Comparison of ENCODE assay signal across 1 cellular context in the genomic region with DNA sequence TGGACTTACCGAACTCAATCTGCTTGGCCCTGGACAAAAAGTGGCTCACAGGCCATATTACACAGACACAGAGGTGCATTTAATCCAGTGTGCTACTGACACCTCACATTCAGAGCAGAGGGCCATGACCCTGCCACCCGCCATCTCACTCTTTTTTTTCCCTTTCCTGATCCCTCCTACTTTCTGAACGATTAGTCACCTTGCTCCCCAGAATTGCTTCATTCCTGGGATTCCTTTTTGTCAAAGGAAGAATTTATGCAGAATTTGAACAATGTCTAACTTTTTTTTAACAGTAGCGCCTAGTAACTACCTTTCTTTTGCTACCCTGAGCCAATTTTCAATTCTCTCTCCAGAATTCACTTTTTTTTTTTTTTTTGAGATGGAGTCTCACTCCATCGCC.
TF ChIP-seq lines count a peak whose summit lies in the region.

No MANE protein-coding gene starts in this region.

TF ChIP-seq in HepG2, 621 proteins besides CTCF, POLR2A, EP300 and RAD21 (continued from another document and continues in another):
- TF ChIP-seq RARA (CRISPR knock-in tag; IDR thresholded peaks at IDR 0.05) = peak; percentile 88
- TF ChIP-seq GATAD2A (CRISPR knock-in tag; IDR thresholded peaks at IDR 0.05) = 0 out of 2 replicates have a peak, but pooled peaks have one; percentile 12
- no peak for TF ChIP-seq SOX13 (IDR thresholded peaks at IDR 0.05)
- peak in 1 of 2 experiments; percentile 64; a peak in 1 of 4 replicates for TF ChIP-seq SOX13 (CRISPR knock-in tag; conservative IDR thresholded peaks at IDR 0.05 in 1 of 2, IDR thresholded peaks at IDR 0.05 in 1 of 2)
- TF ChIP-seq ATF3 (CRISPR knock-in tag; IDR thresholded peaks at IDR 0.05) = peak; percentile 40; the same call in 1 of the 2 replicates
- no peak for TF ChIP-seq SNAI1 (CRISPR knock-in tag; IDR thresholded peaks at IDR 0.05; ENCODE audit: borderline replicate concordance)
- no peak for TF ChIP-seq ZNF841 (CRISPR knock-in tag; IDR thresholded peaks at IDR 0.05; ENCODE audit: borderline replicate concordance)
- TF ChIP-seq CEBPG (CRISPR knock-in tag; IDR thresholded peaks at IDR 0.05) = peak; percentile 72
- 0 out of 2 replicates have a peak, but pooled peaks have one; percentile 44 for TF ChIP-seq NR2F2 (IDR thresholded peaks at IDR 0.05; ENCODE audit: borderline replicate concordance, low read depth)
- TF ChIP-seq U2AF2 (IDR thresholded peaks at IDR 0.05; ENCODE audit: low read depth, low read length) = no peak
- TF ChIP-seq HMG20A (CRISPR knock-in tag; IDR thresholded peaks at IDR 0.05; ENCODE audit: borderline replicate concordance) = 0 out of 2 replicates have a peak, but pooled peaks have one; percentile 14
- no peak for TF ChIP-seq ZNF3 (CRISPR knock-in tag; IDR thresholded peaks at IDR 0.05)
- no peak for TF ChIP-seq AFF4 (CRISPR knock-in tag; IDR thresholded peaks at IDR 0.05)
- TF ChIP-seq, protein P1, sequence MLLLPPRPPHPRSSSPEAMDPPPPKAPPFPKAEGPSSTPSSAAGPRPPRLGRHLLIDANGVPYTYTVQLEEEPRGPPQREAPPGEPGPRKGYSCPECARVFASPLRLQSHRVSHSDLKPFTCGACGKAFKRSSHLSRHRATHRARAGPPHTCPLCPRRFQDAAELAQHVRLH (CRISPR knock-in tag; IDR thresholded peaks at IDR 0.05; ENCODE audit: borderline replicate concordance, low read depth) = no peak
- TF ChIP-seq ZNF660 (CRISPR knock-in tag; IDR thresholded peaks at IDR 0.05; ENCODE audit: borderline replicate concordance, low read depth) = no peak
- peak; percentile 38 for TF ChIP-seq NCOA2 (CRISPR knock-in tag; IDR thresholded peaks at IDR 0.05)
- no peak for TF ChIP-seq TFE3 (CRISPR knock-in tag; IDR thresholded peaks at IDR 0.05)
- TF ChIP-seq CBX1 (IDR thresholded peaks at IDR 0.05; ENCODE audit: low read depth) = no peak
- TF ChIP-seq GABPB1 (CRISPR knock-in tag; IDR thresholded peaks at IDR 0.05) = no peak
- no peak for TF ChIP-seq ZNF782 (CRISPR knock-in tag; IDR thresholded peaks at IDR 0.05; ENCODE audit: borderline replicate concordance)
- peak; percentile 63; the same call in 1 of the 2 replicates for TF ChIP-seq SOX5 (CRISPR knock-in tag; IDR thresholded peaks at IDR 0.05; ENCODE audit: borderline replicate concordance)
- 0 out of 2 replicates have a peak, but pooled peaks have one; percentile 15 for TF ChIP-seq HNF4G (IDR thresholded peaks at IDR 0.05; ENCODE audit: borderline replicate concordance, low read depth, low read length)
- TF ChIP-seq HNF4G (CRISPR knock-in tag; IDR thresholded peaks at IDR 0.05; ENCODE audit: borderline replicate concordance, low read depth) = no peak
- peak; percentile 94 for TF ChIP-seq TEAD3 (CRISPR knock-in tag; optimal IDR thresholded peaks at IDR 0.05; ENCODE audit: borderline replicate concordance)
- TF ChIP-seq MXD1 (CRISPR knock-in tag; IDR thresholded peaks at IDR 0.05) = no peak
- no peak for TF ChIP-seq ZNF629 (CRISPR knock-in tag; conservative IDR thresholded peaks at IDR 0.05)
- peak; percentile 9; the same call in 1 of the 2 replicates for TF ChIP-seq FOSL1 (CRISPR knock-in tag; IDR thresholded peaks at IDR 0.05; ENCODE audit: borderline replicate concordance)
- peak; percentile 51 for TF ChIP-seq BCL6 (CRISPR knock-in tag; IDR thresholded peaks at IDR 0.05)
- TF ChIP-seq HCFC1 (IDR thresholded peaks at IDR 0.05; ENCODE audit: low read depth, low read length) = no peak
- no peak for TF ChIP-seq NRL (CRISPR knock-in tag; IDR thresholded peaks at IDR 0.05; ENCODE audit: borderline replicate concordance)
- TF ChIP-seq SMARCC2 (IDR thresholded peaks at IDR 0.05) = no peak
- TF ChIP-seq TBX2 (CRISPR knock-in tag; IDR thresholded peaks at IDR 0.05; ENCODE audit: borderline replicate concordance) = peak; percentile 46; the same call in 1 of the 2 replicates
- peak; percentile 65 for TF ChIP-seq SAP130 (CRISPR knock-in tag; IDR thresholded peaks at IDR 0.05; ENCODE audit: low read depth)
- no peak for TF ChIP-seq SKIL (CRISPR knock-in tag; IDR thresholded peaks at IDR 0.05; ENCODE audit: borderline replicate concordance)
- TF ChIP-seq MEIS2 (CRISPR knock-in tag; IDR thresholded peaks at IDR 0.05) = no peak
- TF ChIP-seq, protein P2, sequence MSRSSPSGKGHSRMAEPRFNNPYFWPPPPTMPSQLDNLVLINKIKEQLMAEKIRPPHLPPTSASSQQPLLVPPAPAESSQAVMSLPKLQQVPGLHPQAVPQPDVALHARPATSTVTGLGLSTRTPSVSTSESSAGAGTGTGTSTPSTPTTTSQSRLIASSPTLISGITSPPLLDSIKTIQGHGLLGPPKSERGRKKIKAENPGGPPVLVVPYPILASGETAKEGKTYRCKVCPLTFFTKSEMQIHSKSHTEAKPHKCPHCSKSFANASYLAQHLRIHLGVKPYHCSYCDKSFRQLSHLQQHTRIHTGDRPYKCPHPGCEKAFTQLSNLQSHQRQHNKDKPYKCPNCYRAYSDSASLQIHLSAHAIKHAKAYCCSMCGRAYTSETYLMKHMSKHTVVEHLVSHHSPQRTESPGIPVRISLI (CRISPR knock-in tag; IDR thresholded peaks at IDR 0.05; ENCODE audit: borderline replicate concordance) = peak; percentile 89; the same call in 1 of the 2 replicates
- no peak for TF ChIP-seq PAF1 (CRISPR knock-in tag; IDR thresholded peaks at IDR 0.05)
- peak; percentile 69 for TF ChIP-seq NR2F6 (IDR thresholded peaks at IDR 0.05)
- TF ChIP-seq NR2F6 (CRISPR knock-in tag; IDR thresholded peaks at IDR 0.05) = peak; percentile 83
- no peak for TF ChIP-seq SOX6 (IDR thresholded peaks at IDR 0.05)
- TF ChIP-seq SOX6 (CRISPR knock-in tag; IDR thresholded peaks at IDR 0.05) = peak; percentile 43; the same call in 1 of the 2 replicates
- peak; percentile 16; the same call in 1 of the 2 replicates for TF ChIP-seq JUNB (CRISPR knock-in tag; IDR thresholded peaks at IDR 0.05; ENCODE audit: borderline replicate concordance)
- peak; percentile 73; the same call in 1 of the 2 replicates for TF ChIP-seq RXRB (CRISPR knock-in tag; IDR thresholded peaks at IDR 0.05; ENCODE audit: borderline replicate concordance)
- peak; percentile 81 for TF ChIP-seq FOSL2 (CRISPR knock-in tag; IDR thresholded peaks at IDR 0.05)
- no peak for TF ChIP-seq ATM (IDR thresholded peaks at IDR 0.05; ENCODE audit: borderline replicate concordance)
- peak; percentile 37; the same call in 1 of the 2 replicates for TF ChIP-seq MED1 (CRISPR knock-in tag; IDR thresholded peaks at IDR 0.05)
- no peak; the same call in 1 of the 2 replicates for TF ChIP-seq ONECUT2 (CRISPR knock-in tag; IDR thresholded peaks at IDR 0.05)
- peak; percentile 95 for TF ChIP-seq ZBTB33 (CRISPR knock-in tag; IDR thresholded peaks at IDR 0.05)
- peak; percentile 75 for TF ChIP-seq ARID5B (CRISPR knock-in tag; IDR thresholded peaks at IDR 0.05)
- 0 out of 2 replicates have a peak, but pooled peaks have one; percentile 18 for TF ChIP-seq KAT8 (CRISPR knock-in tag; IDR thresholded peaks at IDR 0.05)
- peak; percentile 40; the same call in 1 of the 2 replicates for TF ChIP-seq RXRA (CRISPR knock-in tag; IDR thresholded peaks at IDR 0.05)
- TF ChIP-seq CEBPB (IDR thresholded peaks at IDR 0.05; ENCODE audit: borderline replicate concordance, low read depth, low read length) = peak; percentile 40; the same call in 1 of the 2 replicates
- no peak for TF ChIP-seq ETV6 (CRISPR knock-in tag; conservative IDR thresholded peaks at IDR 0.05)
